In the genomic region with DNA sequence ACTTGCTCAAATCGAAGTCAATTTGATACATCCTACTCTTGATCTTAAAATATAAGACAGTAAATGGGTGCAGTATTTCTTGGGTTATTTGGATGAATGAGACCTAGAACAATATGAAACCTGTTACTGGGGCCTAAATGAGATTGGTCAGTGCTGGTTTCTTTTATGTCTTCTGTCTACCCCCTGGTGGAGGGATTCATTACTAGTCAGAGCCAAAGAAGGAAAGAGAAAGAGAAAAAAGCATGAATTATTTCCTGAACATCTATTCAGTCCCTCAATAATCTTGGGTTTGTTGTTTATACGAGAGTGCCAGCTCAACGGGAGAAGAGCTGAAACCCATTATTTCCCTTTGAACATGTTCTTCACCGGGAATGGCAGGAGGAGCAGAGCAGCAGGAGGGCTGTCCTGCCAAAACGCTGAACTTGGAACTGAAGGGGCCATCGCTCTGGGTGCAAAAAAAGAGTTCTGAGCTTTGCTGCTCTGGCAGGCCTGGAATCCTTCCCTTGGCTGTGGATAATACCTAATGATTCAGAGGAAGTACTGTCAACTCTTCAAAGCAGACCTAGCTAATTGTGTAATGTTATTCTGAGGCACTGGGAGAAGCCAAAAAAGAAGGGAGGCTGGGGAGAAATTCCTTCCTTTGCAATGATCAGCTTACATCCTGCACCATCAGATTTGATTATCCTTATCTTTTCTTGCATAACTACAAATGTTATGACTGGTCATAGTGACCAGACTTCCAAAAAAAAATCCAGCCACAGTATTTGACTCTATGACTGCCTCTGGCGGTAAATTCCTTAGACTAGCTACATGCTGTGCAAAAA, we compare ENCODE assay signal across 8 cellular contexts.
A peak's percentile ranks its signal among the peaks of the same experiment; 100 is the strongest.
DNase-seq lines count a peak whose midpoint lies in the region; ATAC-seq and TF ChIP-seq lines count a peak whose summit lies in the region.

No MANE protein-coding gene starts in this region.

- POLR2A ChIA-PET in PC-9 (lab: Charles Lee; ENCODE audit: unreplicated experiment): no interaction called here

- TF ChIP-seq POLR2A in esophagus squamous epithelium (IDR thresholded peaks at IDR 0.05): no peak

- ATAC-seq in GM18861 (IDR thresholded peaks at IDR 0.05; ENCODE audit: unreplicated experiment) (peak; percentile 69), HG03103 (IDR thresholded peaks at IDR 0.05; ENCODE audit: low read depth, unreplicated experiment) (peak; percentile 67), omental fat pad (ENCODE audit: low FRiP score) (peak; percentile 93)

- no peaks in the 10 kb centered on the region; the same call in 1 of the 2 replicates for H4K20me1 ChIP-seq in PC-9 (ENCODE audit: insufficient read depth)

- WGBS in esophagus squamous epithelium, 2 donors: 23 to 34% methylated on average over 6 to 7 of the region's 7 CpGs

- H3K27me3 ChIP-seq in ACC112 (ENCODE audit: insufficient read depth, low read length): no peaks in the 10 kb centered on the region
- H3K27me3 ChIP-seq in PC-9 (ENCODE audit: insufficient read depth, low read depth): no peaks in the 10 kb centered on the region
- H3K27me3 ChIP-seq in esophagus squamous epithelium: no peaks in the 10 kb centered on the region

- CTCF ChIA-PET in PC-9 (lab: Charles Lee): interaction anchor here (0.6 kb wide), 1 partner anchor 687 kb away, joined by 3 read pairs; no protein-coding TSS in a partner anchor
- CTCF ChIA-PET in activated naive CD4-positive, alpha-beta T cell treated with anti-CD3 and anti-CD28 coated beads for 36 hours (lab: Charles Lee): interaction anchor here (0.6 to 1.2 kb wide), 4 partner anchors 11 to 270 kb away, joined by 3 to 8 read pairs (median 4); no protein-coding TSS in a partner anchor

- no peaks in the 10 kb centered on the region for H3F3A ChIP-seq in PC-9 (ENCODE audit: insufficient read depth, low read depth)

- H3K36me3 Mint-ChIP-seq in activated naive CD4-positive, alpha-beta T cell treated with anti-CD3 and anti-CD28 coated beads for 36 hours (ENCODE audit: low read depth): peaks cover 3% of the 10 kb centered on the region

- no peaks in the 10 kb centered on the region for H3K79me2 ChIP-seq in ACC112 (ENCODE audit: control insufficient read depth, insufficient read depth, low read length, unreplicated experiment)
- no peaks in the 10 kb centered on the region for H3K79me2 ChIP-seq in PC-9 (ENCODE audit: low read depth)

- H3K4me1 Mint-ChIP-seq in activated naive CD4-positive, alpha-beta T cell treated with anti-CD3 and anti-CD28 coated beads for 36 hours (ENCODE audit: low read depth): no peaks in the 10 kb centered on the region

- peaks cover 5% of the 10 kb centered on the region for H3K4me1 ChIP-seq in ACC112 (ENCODE audit: control insufficient read depth, insufficient read depth, low read length, unreplicated experiment)
- H3K4me1 ChIP-seq in PC-9 (replicated peaks; ENCODE audit: insufficient read depth): no peaks in the 10 kb centered on the region
- H3K4me1 ChIP-seq in esophagus squamous epithelium: peaks cover 5 to 20% (median 9%) of the 10 kb centered on the region in 3 donors

- H3K4me3 ChIP-seq in ACC112 (ENCODE audit: low read depth, low read length) (peak overlapping the region; percentile 61), PC-9 (no peak overlapping the region), esophagus squamous epithelium (no peak overlapping the region)

- H2AFZ ChIP-seq in ACC112 (ENCODE audit: low read length, unreplicated experiment): peak overlapping the region; percentile 52
- no peak overlapping the region for H2AFZ ChIP-seq in PC-9

- peaks cover 5% of the 10 kb centered on the region for H3K9me3 Mint-ChIP-seq in activated naive CD4-positive, alpha-beta T cell treated with anti-CD3 and anti-CD28 coated beads for 36 hours

- H3K9me3 ChIP-seq in PC-9 (ENCODE audit: insufficient read depth, low read depth): no peaks in the 10 kb centered on the region
- no peaks in the 10 kb centered on the region for H3K9me3 ChIP-seq in esophagus squamous epithelium

- no peaks in the 10 kb centered on the region for H3K27me3 Mint-ChIP-seq in activated naive CD4-positive, alpha-beta T cell treated with anti-CD3 and anti-CD28 coated beads for 36 hours (ENCODE audit: low read depth)

- no peak overlapping the region for H3K4me3 Mint-ChIP-seq in activated naive CD4-positive, alpha-beta T cell treated with anti-CD3 and anti-CD28 coated beads for 36 hours

- peak overlapping the region; percentile 74 for H3K27ac ChIP-seq in ACC112 (ENCODE audit: low read depth, low read length)
- no peak overlapping the region for H3K27ac ChIP-seq in PC-9
- H3K27ac ChIP-seq in esophagus squamous epithelium: peak overlapping the region in 2 of 4 donors; percentile 61 to 64

- DNase-seq in PC-9: peak in 1 of 2 experiments; percentile 51
- no peak for DNase-seq in esophagus squamous epithelium (lab: John Stamatoyannopoulos, UW)
- DNase-seq in omental fat pad (ENCODE audit: low spot score): no peak
- no peak for DNase-seq in activated T-cell treated with anti-CD3 and anti-CD28 coated beads, Interleukin-2, amount 50 U/mL, for 1 hour
- DNase-seq in activated naive CD4-positive, alpha-beta T cell treated with anti-CD3 and anti-CD28 coated beads for 36 hours: no peak

- no peak overlapping the region for H3K4me2 ChIP-seq in PC-9

- BruUV-seq in PC-9 (replicated peaks; lab: Mats Ljungman, UMichigan): no TSS peak

- intact Hi-C loops in PC-9 (cut with micrococcal nuclease; ENCODE audit: unreplicated experiment): loop anchor here (1.0 to 5.0 kb wide), 4 partner anchors 85 to 375 kb away; no protein-coding TSS in a partner anchor
- intact Hi-C loops in esophagus squamous epithelium (cut with DNase I): no loop called here
- intact Hi-C loops in activated naive CD4-positive, alpha-beta T cell treated with anti-CD3 and anti-CD28 coated beads for 36 hours (cut with micrococcal nuclease): loop anchor here (5.0 kb wide), 1 partner anchor 270 kb away; no protein-coding TSS in a partner anchor

- H3K36me3 ChIP-seq in ACC112 (ENCODE audit: insufficient read depth, low read length) (no peaks in the 10 kb centered on the region), PC-9 (ENCODE audit: low read depth) (no peaks in the 10 kb centered on the region), esophagus squamous epithelium (no peaks in the 10 kb centered on the region)

- TF ChIP-seq CTCF in PC-9 (conservative IDR thresholded peaks at IDR 0.05) (peak; percentile 63), esophagus squamous epithelium (IDR thresholded peaks at IDR 0.05) (peak in 5 of 6 experiments; percentile 30 to 56 (median 37)), omental fat pad (IDR thresholded peaks at IDR 0.05) (peak in 1 of 3 donors; percentile 19)

- no peaks in the 10 kb centered on the region for H3K9me2 ChIP-seq in PC-9 (ENCODE audit: insufficient read depth)

- no peak overlapping the region for H3K27ac Mint-ChIP-seq in activated naive CD4-positive, alpha-beta T cell treated with anti-CD3 and anti-CD28 coated beads for 36 hours
